In genomic region chr10:74635655-74636054, GRCh38 we compare ENCODE assay signal across 35 cellular contexts.
"Had no signal": no experiment of that assay in that cellular context is flagged by ENCODE, and none has a peak within 500 bp of the region (broad histone marks: within the 10 kb centered on the region; RNA-seq: fewer than 3 reads in every experiment).

No MANE protein-coding gene starts in this region.

- H3K27me3 ChIP-seq: MG63 had no signal

- H3K36me3 ChIP-seq: MG63 had no signal

- DNase-seq: Karpas-422, Kasumi-1, MG63, MM.1S, MV-4-11, NCI-H1048, NCI-H1092, NCI-H1092 treated with DMSO at 0.1 percent for 48 hours, NCI-H1105, NCI-H1105 treated with DMSO at 0.1 percent for 48 hours, NCI-H1417, NCI-H1417 treated with DMSO at 0.1 percent for 48 hours, NCI-H1436, NCI-H1436 treated with DMSO at 0.1 percent for 48 hours, NCI-H146, NCI-H1694, NCI-H1694 treated with DMSO at 0.1 percent for 48 hours, NCI-H187, NCI-H187 treated with DMSO at 0.1 percent for 48 hours, NCI-H1930, NCI-H2029, NCI-H2029 treated with DMSO at 0.1 percent for 48 hours, NCI-H2081, NCI-H2081 treated with DMSO at 0.1 percent for 48 hours, NCI-H2107, NCI-H2171, NCI-H2171 treated with DMSO at 0.1 percent for 48 hours, NCI-H2227 treated with DMSO at 0.1 percent for 48 hours, NCI-H226, NCI-H345, NCI-H446, NCI-H446 treated with DMSO at 0.1 percent for 48 hours, NCI-H510A, NCI-H510A treated with DMSO at 0.1 percent for 48 hours, NCI-H524 had no signal

- H3K4me3 ChIP-seq: MG63 had no signal
